In the genomic region with DNA sequence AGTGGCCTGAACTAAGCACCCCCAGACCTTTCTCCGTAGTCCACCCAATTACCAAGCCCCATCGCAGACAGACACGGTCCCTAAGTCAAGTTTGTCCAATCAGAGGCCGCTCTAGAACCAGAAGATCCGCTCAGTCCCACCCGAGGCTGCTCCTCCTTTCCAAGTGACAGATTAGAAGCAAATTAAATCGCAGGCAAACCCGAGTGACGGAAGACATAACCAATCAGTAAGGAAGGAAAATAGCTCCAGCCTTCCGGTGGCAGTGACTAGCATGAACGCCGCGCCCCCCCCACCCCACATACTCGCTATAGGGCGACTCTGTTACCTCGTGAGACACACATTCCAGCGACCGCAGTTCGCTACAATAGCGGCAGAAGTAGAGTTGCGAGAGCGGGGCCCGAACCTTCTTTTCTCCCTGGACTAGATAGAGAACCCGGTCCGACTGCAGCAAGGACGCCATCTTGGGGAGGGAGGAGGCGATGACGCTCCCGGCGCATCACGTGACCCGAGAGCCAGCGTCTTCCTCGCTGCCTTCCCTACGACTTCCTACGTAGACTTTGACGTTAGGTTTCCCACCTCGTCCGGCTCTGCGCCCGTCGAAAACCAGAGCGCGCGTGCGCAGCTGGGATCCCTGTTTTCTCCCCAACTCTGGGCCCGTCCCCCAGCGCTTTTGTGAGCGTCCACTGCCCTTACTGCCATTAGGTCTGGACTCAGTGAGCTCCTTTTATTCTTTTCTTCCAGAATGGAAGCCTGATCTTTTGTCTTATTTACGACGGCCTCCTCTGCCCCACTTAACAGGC, we compare ENCODE assay signal across 1 cellular context.
TF ChIP-seq lines count a peak whose summit lies in the region.

A gene (minus strand): TSS at position 484 of the 800 bp plus-strand sequence. CDS start 24 bp downstream, at position 460.

TF ChIP-seq in HEK293, 187 proteins besides CTCF, POLR2A, EP300 and RAD21 (continued from another document):
- TF ChIP-seq, protein P1, sequence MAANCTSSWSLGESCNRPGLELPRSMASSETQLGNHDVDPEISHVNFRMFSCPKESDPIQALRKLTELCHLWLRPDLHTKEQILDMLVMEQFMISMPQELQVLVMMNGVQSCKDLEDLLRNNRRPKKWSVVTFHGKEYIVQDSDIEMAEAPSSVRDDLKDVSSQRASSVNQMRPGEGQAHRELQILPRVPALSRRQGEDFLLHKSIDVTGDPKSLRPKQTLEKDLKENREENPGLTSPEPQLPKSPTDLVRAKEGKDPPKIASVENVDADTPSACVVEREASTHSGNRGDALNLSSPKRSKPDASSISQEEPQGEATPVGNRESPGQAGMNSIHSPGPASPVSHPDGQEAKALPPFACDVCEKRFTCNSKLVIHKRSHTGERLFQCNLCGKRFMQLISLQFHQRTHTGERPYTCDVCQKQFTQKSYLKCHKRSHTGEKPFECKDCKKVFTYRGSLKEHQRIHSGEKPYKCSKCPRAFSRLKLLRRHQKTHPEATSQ (tag by site-specific recombination; IDR thresholded peaks at IDR 0.05) = no peak
- TF ChIP-seq REPIN1 (tag by site-specific recombination; IDR thresholded peaks at IDR 0.05; ENCODE audit: low read depth) (0 out of 2 replicates have a peak, but pooled peaks have one; percentile 30), ZNF610 (tag by site-specific recombination; IDR thresholded peaks at IDR 0.05; ENCODE audit: borderline replicate concordance) (no peak), GLIS2 (tag by site-specific recombination; IDR thresholded peaks at IDR 0.05) (peak; percentile 82), ZNF404 (tag by site-specific recombination; IDR thresholded peaks at IDR 0.05) (no peak), ZNF830 (tag by site-specific recombination; IDR thresholded peaks at IDR 0.05; ENCODE audit: low read depth) (no peak), ZNF561 (tag by site-specific recombination; IDR thresholded peaks at IDR 0.05; ENCODE audit: borderline replicate concordance) (peak; percentile 96), ZNF792 (tag by site-specific recombination; IDR thresholded peaks at IDR 0.05) (no peak), ZNF302 (tag by site-specific recombination; IDR thresholded peaks at IDR 0.05; ENCODE audit: low read depth) (no peak), SCRT1 (tag by site-specific recombination; IDR thresholded peaks at IDR 0.05; ENCODE audit: borderline replicate concordance) (no peak), ZNF174 (tag by site-specific recombination; IDR thresholded peaks at IDR 0.05) (no peak), MYNN (tag by site-specific recombination; IDR thresholded peaks at IDR 0.05; ENCODE audit: borderline replicate concordance) (no peak)
- TF ChIP-seq, protein P2, sequence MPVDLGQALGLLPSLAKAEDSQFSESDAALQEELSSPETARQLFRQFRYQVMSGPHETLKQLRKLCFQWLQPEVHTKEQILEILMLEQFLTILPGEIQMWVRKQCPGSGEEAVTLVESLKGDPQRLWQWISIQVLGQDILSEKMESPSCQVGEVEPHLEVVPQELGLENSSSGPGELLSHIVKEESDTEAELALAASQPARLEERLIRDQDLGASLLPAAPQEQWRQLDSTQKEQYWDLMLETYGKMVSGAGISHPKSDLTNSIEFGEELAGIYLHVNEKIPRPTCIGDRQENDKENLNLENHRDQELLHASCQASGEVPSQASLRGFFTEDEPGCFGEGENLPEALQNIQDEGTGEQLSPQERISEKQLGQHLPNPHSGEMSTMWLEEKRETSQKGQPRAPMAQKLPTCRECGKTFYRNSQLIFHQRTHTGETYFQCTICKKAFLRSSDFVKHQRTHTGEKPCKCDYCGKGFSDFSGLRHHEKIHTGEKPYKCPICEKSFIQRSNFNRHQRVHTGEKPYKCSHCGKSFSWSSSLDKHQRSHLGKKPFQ (tag by site-specific recombination; IDR thresholded peaks at IDR 0.05) = peak; percentile 29; the same call in 1 of the 2 replicates
